In genomic region chr7:47557317-47557985, GRCh38 we compare ENCODE assay signal across 13 cellular contexts. TPM values are rescaled to one million over a fixed set of nuclear protein-coding genes. Genes with fewer than 3 reads are reported as not detected.
DNase-seq lines count a peak whose midpoint lies in the region; ATAC-seq and TF ChIP-seq lines count a peak whose summit lies in the region.
"Had no signal": no experiment of that assay in that cellular context is flagged by ENCODE, and none has a peak within 500 bp of the region (broad histone marks: within the 10 kb centered on the region; RNA-seq: fewer than 3 reads in every experiment).

No MANE protein-coding gene starts in this region.

- in situ Hi-C loops in gastrocnemius medialis (cut with MboI; ENCODE audit: low sequenced_read_pairs in 4 of 4): no loop called here

- no peak for TF ChIP-seq POLR2A in adrenal gland (IDR thresholded peaks at IDR 0.05)
- no peak for TF ChIP-seq POLR2A in gastrocnemius medialis (IDR thresholded peaks at IDR 0.05)
- TF ChIP-seq POLR2A in esophagus muscularis mucosa (IDR thresholded peaks at IDR 0.05; ENCODE audit: low read depth): no peak

- no peak overlapping the region for H3K4me3 ChIP-seq in adrenal gland
- no peak overlapping the region for H3K4me3 ChIP-seq in right cardiac atrium (ENCODE audit: low read length)
- no peak overlapping the region for H3K4me3 ChIP-seq in gastrocnemius medialis
- no peak overlapping the region for H3K4me3 ChIP-seq in esophagus muscularis mucosa

- TF ChIP-seq EP300 in esophagus muscularis mucosa (IDR thresholded peaks at IDR 0.05): no peak

- DNase-seq in GM04503 (ENCODE audit: low read depth) (peak; percentile 81), adrenal gland (no peak), right cardiac atrium (peak in 1 of 3 donors; percentile 67), gastrocnemius medialis (peak in 1 of 2 donors; percentile 27), RKO (ENCODE audit: low spot score) (no peak), GM10266 (ENCODE audit: extremely low spot score) (no peak), NCI-H146 (lab: John Stamatoyannopoulos, UW) (no peak), esophagus muscularis mucosa (ENCODE audit: extremely low spot score) (no peak)
- DNase-seq: CD4-positive, CD25-positive, alpha-beta regulatory T cell; naive B cell; NCI-H1930; WERI-Rb-1 had no signal

- intact Hi-C loops in adrenal gland (cut with DNase I) (no loop called here), right cardiac atrium (cut with DNase I) (no loop called here), gastrocnemius medialis (cut with DNase I; ENCODE audit: low total_unique reads) (no loop called here), esophagus muscularis mucosa (cut with DNase I) (no loop called here)

- TF ChIP-seq CTCF in adrenal gland (IDR thresholded peaks at IDR 0.05) (no peak), gastrocnemius medialis (IDR thresholded peaks at IDR 0.05 in 4 of 5, conservative IDR thresholded peaks at IDR 0.05 in 1 of 5) (no peak), GM10266 (IDR thresholded peaks at IDR 0.05; ENCODE audit: control insufficient read depth, insufficient read depth, low read depth, missing control alignments) (no peak), esophagus muscularis mucosa (IDR thresholded peaks at IDR 0.05) (no peak)

- no peaks in the 10 kb centered on the region for H3K9me3 ChIP-seq in adrenal gland (replicated peaks in 1 of 3)
- H3K9me3 ChIP-seq in right cardiac atrium (ENCODE audit: control insufficient read depth, low read length): no peaks in the 10 kb centered on the region
- H3K9me3 ChIP-seq in gastrocnemius medialis: no peaks in the 10 kb centered on the region
- no peaks in the 10 kb centered on the region for H3K9me3 ChIP-seq in esophagus muscularis mucosa

- H3K36me3 ChIP-seq in adrenal gland (replicated peaks in 1 of 2) (no peaks in the 10 kb centered on the region), gastrocnemius medialis (no peaks in the 10 kb centered on the region), esophagus muscularis mucosa (no peaks in the 10 kb centered on the region)
- H3K36me3 ChIP-seq: WERI-Rb-1 had no signal

- 60 to 77% (median 76%) methylated on average over 6 to 9 of the region's 9 CpGs for WGBS in adrenal gland, 4 donors
- 63% methylated on average over 9 of the region's 9 CpGs for WGBS in right cardiac atrium
- 73% methylated on average over 9 of the region's 9 CpGs for WGBS in esophagus muscularis mucosa

- H3K27ac ChIP-seq in adrenal gland: peak overlapping the region in 3 of 5 donors; percentile 24 to 76 (median 66)
- no peak overlapping the region for H3K27ac ChIP-seq in right cardiac atrium (ENCODE audit: low read length)
- H3K27ac ChIP-seq in gastrocnemius medialis: no peak overlapping the region
- peak overlapping the region in 1 of 4 donors; percentile 0 for H3K27ac ChIP-seq in esophagus muscularis mucosa (replicated peaks in 1 of 4)
- H3K27ac ChIP-seq: WERI-Rb-1 had no signal

- ATAC-seq in right cardiac atrium (peak; percentile 72 to 73), gastrocnemius medialis (peak; percentile 68 to 71)
- ATAC-seq: stimulated activated memory B cell treated with anti-CD40 and anti-IgM and Interleukin-4, amounts not matched to agents 10 μg/mL and 1 μg/mL and 100 μg/mL, for 72 hours had no signal

- H3K4me1 ChIP-seq in adrenal gland (replicated peaks in 1 of 2) (peaks cover 0 to 43% of the 10 kb centered on the region in 2 donors), right cardiac atrium (ENCODE audit: control insufficient read depth, insufficient read depth, low read length) (peaks cover 6% of the 10 kb centered on the region), gastrocnemius medialis (peaks cover 0 to 5% of the 10 kb centered on the region in 2 donors), esophagus muscularis mucosa (peaks cover 7 to 28% (median 24%) of the 10 kb centered on the region in 4 donors)

- H3K27me3 ChIP-seq in adrenal gland: no peaks in the 10 kb centered on the region
- H3K27me3 ChIP-seq in right cardiac atrium (ENCODE audit: control insufficient read depth, insufficient read depth): no peaks in the 10 kb centered on the region
- H3K27me3 ChIP-seq in gastrocnemius medialis: no peaks in the 10 kb centered on the region
- no peaks in the 10 kb centered on the region for H3K27me3 ChIP-seq in esophagus muscularis mucosa

RNA-seq across cellular contexts. Expression of gene TNS3, which starts 24.5 kb away (rescaled TPM):
- total RNA-seq in adrenal gland: 100 to 1,000 TPM in 6 of 8 donors, 10 to 100 TPM in 2; 75.8 to 188 (median 129) TPM
- polyA plus RNA-seq in adrenal gland: 10 to 100 TPM; 21.0 to 36.5 (median 36.4) TPM
- 10 to 100 TPM; 37.5 to 48.3 (median 42.7) TPM for total RNA-seq in right cardiac atrium
- 19.7 TPM for polyA plus RNA-seq in right cardiac atrium
- total RNA-seq in gastrocnemius medialis: 10 to 100 TPM; 39.4 to 64.3 (median 50.5) TPM
- 10 to 100 TPM; 34.6 to 52.5 (median 48.6) TPM for total RNA-seq in esophagus muscularis mucosa
- polyA plus RNA-seq: CD4-positive, CD25-positive, alpha-beta regulatory T cell had no signal

Comparison
In these comparisons a context has a peak if more than half of its experiments do, and no peak if none do; other contexts are left out.
1. H3K27ac ChIP-seq: peak in adrenal gland (3 of 5); none in right cardiac atrium (single experiment) and gastrocnemius medialis (0 of 4).